In the genomic region with DNA sequence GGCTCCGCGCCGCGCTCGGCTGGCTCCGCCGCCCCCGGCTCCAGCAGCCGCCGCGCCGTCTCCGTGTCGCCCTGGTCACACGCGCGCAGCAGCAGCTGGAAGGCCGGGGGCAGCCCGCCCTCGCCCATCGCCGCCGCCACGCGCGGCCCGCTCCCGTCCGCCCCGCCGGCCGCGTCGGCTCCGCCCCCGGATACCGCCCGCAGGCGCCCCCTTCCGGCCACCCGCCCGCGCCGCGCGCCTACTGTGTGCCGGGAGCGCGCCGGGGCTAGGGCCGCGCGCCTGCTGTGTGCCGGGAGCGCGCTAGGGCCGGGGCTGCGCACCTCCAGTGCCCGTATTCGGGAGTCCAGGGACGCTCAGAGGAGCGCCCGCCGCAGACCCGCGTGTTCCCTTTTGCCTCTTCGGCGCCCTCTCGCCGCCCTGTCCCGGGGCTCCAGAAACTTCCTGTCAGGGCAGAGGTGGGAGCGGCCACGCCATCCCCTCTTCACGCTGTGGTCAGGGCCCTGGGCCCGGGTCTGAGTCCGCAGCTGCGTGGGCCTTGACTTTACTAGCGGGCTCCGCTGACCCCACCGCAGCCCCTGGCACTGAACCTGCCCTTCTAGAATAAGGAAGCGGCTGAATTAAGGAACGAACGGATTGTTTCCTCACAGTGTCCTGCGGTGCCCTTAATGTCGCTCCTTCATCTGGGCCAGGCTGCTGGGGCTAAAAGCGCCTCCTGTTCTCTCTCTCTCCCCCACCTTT, we compare ENCODE assay signal across 8 cellular contexts. TPM values are rescaled to one million over a fixed set of nuclear protein-coding genes. Genes with fewer than 3 reads are reported as not detected.
A peak's percentile ranks its signal among the peaks of the same experiment; 100 is the strongest.
DNase-seq lines count a peak whose midpoint lies in the region; ATAC-seq and TF ChIP-seq lines count a peak whose summit lies in the region.

ANKS6 (minus strand) TSS at position 192 of the 738 bp plus-strand sequence; CDS start at position 128, 64 bp downstream.

- H3K4me1 Mint-ChIP-seq in WTC11, result peaks cover 48% of the 10 kb centered on the region

- H3K36me3 Mint-ChIP-seq in WTC11, result peaks cover 10% of the 10 kb centered on the region

- H3K9me3 Mint-ChIP-seq in WTC11, result peaks cover 11% of the 10 kb centered on the region

- POLR2A ChIA-PET in WTC11 (lab: Charles Lee), result no interaction called here

- peak; percentile 90 for ATAC-seq in HG02610 (IDR thresholded peaks at IDR 0.05; ENCODE audit: unreplicated experiment)
- peak; percentile 89 for ATAC-seq in WTC11
- no peak for ATAC-seq in GM21717 (IDR thresholded peaks at IDR 0.05; ENCODE audit: unreplicated experiment)

- H3K27ac Mint-ChIP-seq in WTC11, result no peak within 1 kb of the TSS

- CTCF ChIA-PET in WTC11 (lab: Charles Lee), result interaction anchor here (0.9 to 1.6 kb wide), 3 partner anchors 13 to 23 kb away, joined by 3 read pairs; no protein-coding TSS in a partner anchor

- TF ChIP-seq CTCF in GM12875 (IDR thresholded peaks at IDR 0.05; ENCODE audit: borderline replicate concordance, insufficient read depth, low read depth, low read length) (peak; percentile 48), WTC11 (IDR thresholded peaks at IDR 0.05) (peak; percentile 25; the same call in 1 of the 2 replicates), cardiac fibroblast (IDR thresholded peaks at IDR 0.05; ENCODE audit: low read depth, low read length) (no peak)

- H3K4me3 ChIP-seq in GM12875 (ENCODE audit: low read depth, low read length), result peak within 1 kb of the TSS; percentile 44
- H3K4me3 ChIP-seq in cardiac fibroblast (replicated peaks in 1 of 2; ENCODE audit: low read depth in 2 of 2, low read length in 2 of 2), result peak within 1 kb of the TSS; percentile 59 to 69

- DNase-seq in NCI-H1105 (lab: John Stamatoyannopoulos, UW), result peak; percentile 39
- peak; percentile 81 for DNase-seq in WTC11 (ENCODE audit: low spot score)
- peak; percentile 70 to 78 for DNase-seq in cardiac fibroblast (ENCODE audit: low read depth in 2 of 2)
- DNase-seq in iris pigment epithelial cell (ENCODE audit: low read depth), result peak; percentile 70
- peak; percentile 65 to 79 for DNase-seq in stimulated activated CD4-positive, alpha-beta T cell treated with anti-CD3 and anti-CD28 coated beads, Interleukin-12 subunit alpha, Interleukin-12 subunit beta, amount 100 ng/mL, for 24 hours (ENCODE audit: low read depth in 2 of 2)

- H3K27me3 Mint-ChIP-seq in WTC11 (ENCODE audit: low read depth), result peaks cover 20% of the 10 kb centered on the region

- peak within 1 kb of the TSS; percentile 77 for H3K4me3 Mint-ChIP-seq in WTC11

TF ChIP-seq in WTC11, 78 proteins besides CTCF, POLR2A, EP300 and RAD21 (continues in another document):
- TF ChIP-seq, protein P1, sequence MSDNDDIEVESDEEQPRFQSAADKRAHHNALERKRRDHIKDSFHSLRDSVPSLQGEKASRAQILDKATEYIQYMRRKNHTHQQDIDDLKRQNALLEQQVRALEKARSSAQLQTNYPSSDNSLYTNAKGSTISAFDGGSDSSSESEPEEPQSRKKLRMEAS (CRISPR knock-in tag; IDR thresholded peaks at IDR 0.05), result no peak; the same call in 1 of the 2 replicates
- TF ChIP-seq ZNF671 (CRISPR knock-in tag; IDR thresholded peaks at IDR 0.05) (peak; percentile 71; the same call in 1 of the 2 replicates), PRRX2 (CRISPR knock-in tag; IDR thresholded peaks at IDR 0.05) (0 out of 2 replicates have a peak, but pooled peaks have one; percentile 47), RELA (CRISPR knock-in tag; IDR thresholded peaks at IDR 0.05; ENCODE audit: borderline replicate concordance) (no peak), GTF2I (CRISPR knock-in tag; conservative IDR thresholded peaks at IDR 0.05) (no peak), ZNF396 (CRISPR knock-in tag; IDR thresholded peaks at IDR 0.05; ENCODE audit: borderline replicate concordance) (no peak), FOXP1 (CRISPR knock-in tag; IDR thresholded peaks at IDR 0.05; ENCODE audit: borderline replicate concordance) (peak; percentile 11; the same call in 1 of the 2 replicates), MXD4 (CRISPR knock-in tag; IDR thresholded peaks at IDR 0.05; ENCODE audit: borderline replicate concordance) (peak; percentile 77; the same call in 1 of the 2 replicates), NFATC4 (CRISPR knock-in tag; IDR thresholded peaks at IDR 0.05) (no peak), STAT6 (CRISPR knock-in tag; conservative IDR thresholded peaks at IDR 0.05; ENCODE audit: low read depth) (no peak), FOXK1 (CRISPR knock-in tag; IDR thresholded peaks at IDR 0.05) (peak; percentile 43; the same call in 1 of the 2 replicates), EMX1 (CRISPR knock-in tag; IDR thresholded peaks at IDR 0.05) (peak; percentile 81), ETV6 (CRISPR knock-in tag; IDR thresholded peaks at IDR 0.05) (0 out of 2 replicates have a peak, but pooled peaks have one; percentile 45), ZBTB43 (CRISPR knock-in tag; IDR thresholded peaks at IDR 0.05) (0 out of 2 replicates have a peak, but pooled peaks have one; percentile 25), SP1 (CRISPR knock-in tag; conservative IDR thresholded peaks at IDR 0.05) (peak; percentile 59; the same call in 1 of the 2 replicates), SMAD3 (CRISPR knock-in tag; IDR thresholded peaks at IDR 0.05; ENCODE audit: borderline replicate concordance) (0 out of 2 replicates have a peak, but pooled peaks have one; percentile 52), CREB1 (CRISPR knock-in tag; IDR thresholded peaks at IDR 0.05) (no peak), JAZF1 (CRISPR knock-in tag; IDR thresholded peaks at IDR 0.05) (no peak)
- TF ChIP-seq, protein P2, sequence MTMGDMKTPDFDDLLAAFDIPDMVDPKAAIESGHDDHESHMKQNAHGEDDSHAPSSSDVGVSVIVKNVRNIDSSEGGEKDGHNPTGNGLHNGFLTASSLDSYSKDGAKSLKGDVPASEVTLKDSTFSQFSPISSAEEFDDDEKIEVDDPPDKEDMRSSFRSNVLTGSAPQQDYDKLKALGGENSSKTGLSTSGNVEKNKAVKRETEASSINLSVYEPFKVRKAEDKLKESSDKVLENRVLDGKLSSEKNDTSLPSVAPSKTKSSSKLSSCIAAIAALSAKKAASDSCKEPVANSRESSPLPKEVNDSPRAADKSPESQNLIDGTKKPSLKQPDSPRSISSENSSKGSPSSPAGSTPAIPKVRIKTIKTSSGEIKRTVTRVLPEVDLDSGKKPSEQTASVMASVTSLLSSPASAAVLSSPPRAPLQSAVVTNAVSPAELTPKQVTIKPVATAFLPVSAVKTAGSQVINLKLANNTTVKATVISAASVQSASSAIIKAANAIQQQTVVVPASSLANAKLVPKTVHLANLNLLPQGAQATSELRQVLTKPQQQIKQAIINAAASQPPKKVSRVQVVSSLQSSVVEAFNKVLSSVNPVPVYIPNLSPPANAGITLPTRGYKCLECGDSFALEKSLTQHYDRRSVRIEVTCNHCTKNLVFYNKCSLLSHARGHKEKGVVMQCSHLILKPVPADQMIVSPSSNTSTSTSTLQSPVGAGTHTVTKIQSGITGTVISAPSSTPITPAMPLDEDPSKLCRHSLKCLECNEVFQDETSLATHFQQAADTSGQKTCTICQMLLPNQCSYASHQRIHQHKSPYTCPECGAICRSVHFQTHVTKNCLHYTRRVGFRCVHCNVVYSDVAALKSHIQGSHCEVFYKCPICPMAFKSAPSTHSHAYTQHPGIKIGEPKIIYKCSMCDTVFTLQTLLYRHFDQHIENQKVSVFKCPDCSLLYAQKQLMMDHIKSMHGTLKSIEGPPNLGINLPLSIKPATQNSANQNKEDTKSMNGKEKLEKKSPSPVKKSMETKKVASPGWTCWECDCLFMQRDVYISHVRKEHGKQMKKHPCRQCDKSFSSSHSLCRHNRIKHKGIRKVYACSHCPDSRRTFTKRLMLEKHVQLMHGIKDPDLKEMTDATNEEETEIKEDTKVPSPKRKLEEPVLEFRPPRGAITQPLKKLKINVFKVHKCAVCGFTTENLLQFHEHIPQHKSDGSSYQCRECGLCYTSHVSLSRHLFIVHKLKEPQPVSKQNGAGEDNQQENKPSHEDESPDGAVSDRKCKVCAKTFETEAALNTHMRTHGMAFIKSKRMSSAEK (CRISPR knock-in tag; IDR thresholded peaks at IDR 0.05; ENCODE audit: borderline replicate concordance), result no peak

RNA-seq across cellular contexts. Expression of gene ANKS6, which starts in this region (rescaled TPM):
- 65.1 to 76.7 TPM (median 66.5 TPM) in 3 replicates for total RNA-seq in WTC11 (2021)
